Comparison of ENCODE assay signal across 17 cellular contexts in the genomic region with DNA sequence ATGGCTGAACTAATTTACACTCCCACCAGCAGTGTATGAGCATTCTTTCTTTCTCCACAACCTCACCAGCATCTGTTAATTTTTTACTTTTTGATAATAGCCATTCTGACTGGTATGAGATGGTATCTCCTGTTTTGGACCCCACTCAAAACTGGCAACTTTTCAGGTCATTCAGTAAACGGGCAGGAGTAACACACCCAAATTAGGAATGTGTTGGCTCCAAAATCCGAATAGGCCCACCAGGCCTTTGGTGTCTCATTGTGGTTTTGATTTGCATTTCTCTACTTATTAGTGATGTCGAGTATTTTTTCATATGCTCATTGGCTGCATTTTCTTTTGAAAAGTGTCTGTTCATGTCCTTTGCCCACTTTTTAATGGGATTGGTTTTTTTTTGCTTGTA.
DNase-seq lines count a peak whose midpoint lies in the region; TF ChIP-seq lines count a peak whose summit lies in the region.
"Had no signal": no experiment of that assay in that cellular context is flagged by ENCODE, and none has a peak within 500 bp of the region (broad histone marks: within the 10 kb centered on the region; RNA-seq: fewer than 3 reads in every experiment).

No MANE protein-coding gene starts in this region.

- TF ChIP-seq CTCF in right atrium auricular region (IDR thresholded peaks at IDR 0.05) = no peak

- no peaks in the 10 kb centered on the region for H3K9me3 ChIP-seq in right atrium auricular region
- H3K9me3 ChIP-seq: BE2C had no signal

- no peaks in the 10 kb centered on the region for H3K27me3 ChIP-seq in right atrium auricular region
- H3K27me3 ChIP-seq: BE2C, BLaER1 had no signal

- H3K36me3 ChIP-seq in right atrium auricular region = no peaks in the 10 kb centered on the region
- H3K36me3 ChIP-seq: BE2C, BLaER1 had no signal

- H3K27ac ChIP-seq in right atrium auricular region = no peak overlapping the region
- H3K27ac ChIP-seq: BLaER1 had no signal

- no peak overlapping the region for H3K4me3 ChIP-seq in right atrium auricular region
- H3K4me3 ChIP-seq: BLaER1 had no signal

- peak; percentile 41 for DNase-seq in glomerular visceral epithelial cell (ENCODE audit: extremely low spot score)
- DNase-seq in renal cortical epithelial cell (ENCODE audit: low read depth) = peak; percentile 66
- DNase-seq in right atrium auricular region (ENCODE audit: low spot score) = no peak
- no peak for DNase-seq in ecto neural progenitor cell (ENCODE audit: low spot score)
- no peak for DNase-seq in activated CD8-positive, alpha-beta memory T cell treated with anti-CD3 and anti-CD28 coated beads, Interleukin-2, amount 50 U/mL, for 4 hours
- DNase-seq: 8988T; ACHN; BE2C; C1 segment of cervical spinal cord; Calu3; CD4-positive, alpha-beta memory T cell; CD4-positive, CD25-positive, alpha-beta regulatory T cell; CD8-positive, alpha-beta memory T cell; COR-L47; DMS79 treated with DMSO at 0.1 percent for 48 hours; GF-D8 had no signal

- H3K4me1 ChIP-seq in right atrium auricular region = no peaks in the 10 kb centered on the region
- H3K4me1 ChIP-seq: BE2C, BLaER1 had no signal

Comparison
In these comparisons a context has a peak if more than half of its experiments do, and no peak if none do; other contexts are left out.
1. DNase-seq: peak in glomerular visceral epithelial cell (single experiment) and renal cortical epithelial cell (single experiment); none in right atrium auricular region (single experiment), ecto neural progenitor cell (single experiment) and activated CD8-positive, alpha-beta memory T cell treated with anti-CD3 and anti-CD28 coated beads, Interleukin-2, amount 50 U/mL, for 4 hours (single experiment).